In genomic region chr4:138890921-138891570, GRCh38 we compare ENCODE assay signal across 22 cellular contexts.
A peak's percentile ranks its signal among the peaks of the same experiment; 100 is the strongest.
DNase-seq lines count a peak whose midpoint lies in the region; ATAC-seq, FAIRE-seq and TF ChIP-seq lines count a peak whose summit lies in the region.
"Had no signal": no experiment of that assay in that cellular context is flagged by ENCODE, and none has a peak within 500 bp of the region (broad histone marks: within the 10 kb centered on the region; RNA-seq: fewer than 3 reads in every experiment).

No MANE protein-coding gene starts in this region.

- BruUV-seq in endothelial cell of umbilical vein (replicated peaks; lab: Mats Ljungman, UMichigan) = no TSS peak

- H3K79me2 ChIP-seq in endothelial cell of umbilical vein (ENCODE audit: control insufficient read depth, insufficient read depth, low read length) = no peaks in the 10 kb centered on the region

- ATAC-seq in GM19467 (IDR thresholded peaks at IDR 0.05; ENCODE audit: unreplicated experiment) (no peak), HG02798 (IDR thresholded peaks at IDR 0.05; ENCODE audit: poor library complexity, unreplicated experiment) (no peak), left ventricle myocardium superior (no peak)
- ATAC-seq: A549; activated CD4-positive, alpha-beta T cell treated with anti-CD3 and anti-CD28 coated beads for 36 hours; mucosa of descending colon had no signal

- dilution Hi-C loops in endothelial cell of umbilical vein (cut with MboI; ENCODE audit: extremely low pct_ligation_motif_present, low sequenced_read_pairs) = no loop called here

- DNase-seq in COR-L47 (lab: John Stamatoyannopoulos, UW) = peak; percentile 81
- DNase-seq in NCI-H1417 treated with DMSO at 0.1 percent for 48 hours (lab: John Stamatoyannopoulos, UW) = peak; percentile 93
- DNase-seq in NCI-H748 (lab: John Stamatoyannopoulos, UW; ENCODE audit: unreplicated experiment) = peak; percentile 95
- DNase-seq in endothelial cell of umbilical vein (ENCODE audit: low read depth, low spot score) = no peak
- DNase-seq in activated CD8-positive, alpha-beta memory T cell treated with anti-CD3 and anti-CD28 coated beads, Interleukin-2, amount 50 U/mL, for 4 hours = no peak
- DNase-seq in left ventricle myocardium superior = no peak
- DNase-seq: activated CD4-positive, alpha-beta T cell treated with anti-CD3 and anti-CD28 coated beads for 36 hours; activated gamma-delta T cell treated with Interleukin-2 at 50 U/mL for 16 hours; anterior cingulate cortex; DND-41; HCEC 1CT; mucosa of descending colon; stimulated activated CD4-positive, alpha-beta T cell treated with anti-CD3 and anti-CD28 coated beads, Interleukin-4, amount 100 ng/mL, for 4 hours; stimulated activated CD8-positive, alpha-beta memory T cell treated with anti-CD3 and anti-CD28 coated beads, Interleukin-4, amount 100 ng/mL, for 48 hours; substantia nigra; uterus had no signal

- CTCF ChIA-PET in endothelial cell of umbilical vein (lab: Charles Lee) = no interaction called here

- H3K36me3 ChIP-seq in endothelial cell of umbilical vein (ENCODE audit: control insufficient read depth in 2 of 2, extremely low read depth in 1 of 2, insufficient read depth in 2 of 2, low read length in 2 of 2) = no peaks in the 10 kb centered on the region
- H3K36me3 ChIP-seq: uterus had no signal

- no peak for TF ChIP-seq CTCF in endothelial cell of umbilical vein (IDR thresholded peaks at IDR 0.05; ENCODE audit: extremely low read depth in 1 of 2, insufficient read depth in 1 of 2, low read depth in 1 of 2, low read length in 2 of 2)

- no peaks in the 10 kb centered on the region for H3K27me3 ChIP-seq in endothelial cell of umbilical vein (ENCODE audit: control insufficient read depth in 2 of 2, insufficient read depth in 2 of 2, low read length in 2 of 2)
- H3K27me3 ChIP-seq: uterus had no signal

- POLR2A ChIA-PET in endothelial cell of umbilical vein (lab: Charles Lee) = no interaction called here

- peaks cover 9% of the 10 kb centered on the region for H3K4me1 ChIP-seq in endothelial cell of umbilical vein (ENCODE audit: control insufficient read depth, extremely low read depth, insufficient read depth, low read length)
- H3K4me1 ChIP-seq: A549, uterus had no signal

- H3K4me2 ChIP-seq in endothelial cell of umbilical vein (ENCODE audit: insufficient read depth, low read length) = peak overlapping the region; percentile 73
- H3K4me2 ChIP-seq: A549 had no signal

- intact Hi-C loops in endothelial cell of umbilical vein (cut with micrococcal nuclease) = no loop called here
- intact Hi-C loops in left ventricle myocardium superior (cut with micrococcal nuclease) = no loop called here

- H3K9ac ChIP-seq in endothelial cell of umbilical vein (replicated peaks; ENCODE audit: extremely low read depth, insufficient read depth, low read length) = peak overlapping the region; percentile 26

- TF ChIP-seq POLR2A in endothelial cell of umbilical vein (IDR thresholded peaks at IDR 0.05; ENCODE audit: low read depth, low read length) = no peak

- peak overlapping the region in 1 of 3 experiments; percentile 38 for H3K4me3 ChIP-seq in endothelial cell of umbilical vein (replicated peaks in 1 of 3; ENCODE audit: insufficient read depth in 1 of 3, low read depth in 1 of 3, low read length in 3 of 3)
- H3K4me3 ChIP-seq: A549, mucosa of descending colon, skin epidermis, uterus had no signal

- no peaks in the 10 kb centered on the region for H3K9me3 ChIP-seq in endothelial cell of umbilical vein (replicated peaks; ENCODE audit: control insufficient read depth, insufficient read depth, low read length)
- H3K9me3 ChIP-seq: A549, mucosa of descending colon, uterus had no signal

- no peaks in the 10 kb centered on the region for H3K9me1 ChIP-seq in endothelial cell of umbilical vein (replicated peaks; ENCODE audit: control insufficient read depth, extremely low read depth, insufficient read depth, low read length)

- no peak overlapping the region for H2AFZ ChIP-seq in endothelial cell of umbilical vein (ENCODE audit: low read depth, low read length)

- H3K27ac ChIP-seq in endothelial cell of umbilical vein (ENCODE audit: insufficient read depth, low read depth, low read length) = no peak overlapping the region
- H3K27ac ChIP-seq: A549, C4-2B, skin epidermis, uterus had no signal

- peak; percentile 42 for FAIRE-seq in endothelial cell of umbilical vein (lab: Jason Lieb, UNC)
- FAIRE-seq: A549, GM18507 had no signal

- no peaks in the 10 kb centered on the region for H4K20me1 ChIP-seq in endothelial cell of umbilical vein (replicated peaks; ENCODE audit: control insufficient read depth, extremely low read depth, insufficient read depth, low read length)

TF ChIP-seq in endothelial cell of umbilical vein, 7 proteins besides CTCF, POLR2A, EP300 and RAD21:
- no peak for TF ChIP-seq FOS (IDR thresholded peaks at IDR 0.05; ENCODE audit: borderline replicate concordance, insufficient read depth, low read length)
- no peak for TF ChIP-seq MYC (IDR thresholded peaks at IDR 0.05; ENCODE audit: low read depth, low read length)
- TF ChIP-seq EZH2 (IDR thresholded peaks at IDR 0.05; ENCODE audit: borderline replicate concordance, low read depth, low read length, severe bottlenecking) = no peak
- no peak for TF ChIP-seq GATA2 (IDR thresholded peaks at IDR 0.05; ENCODE audit: insufficient read depth, insufficient read length, low read depth, low read length)
- TF ChIP-seq MAX (IDR thresholded peaks at IDR 0.05; ENCODE audit: insufficient read depth, insufficient read length) = no peak
- no peak for TF ChIP-seq JUN (IDR thresholded peaks at IDR 0.05; ENCODE audit: borderline replicate concordance, insufficient read depth, insufficient read length, low read depth)
- no peak for TF ChIP-seq POLR2AphosphoS5 (IDR thresholded peaks at IDR 0.05; ENCODE audit: insufficient read depth, low read depth, low read length)

Comparison
In these comparisons a context has a peak if more than half of its experiments do, and no peak if none do; other contexts are left out.
1. DNase-seq: peak in COR-L47 (single experiment), NCI-H1417 treated with DMSO at 0.1 percent for 48 hours (single experiment) and NCI-H748 (single experiment); none in endothelial cell of umbilical vein (single experiment), activated CD8-positive, alpha-beta memory T cell treated with anti-CD3 and anti-CD28 coated beads, Interleukin-2, amount 50 U/mL, for 4 hours (single experiment) and left ventricle myocardium superior (single experiment).